In genomic region chr3:175127075-175127662, GRCh38 we compare ENCODE assay signal across 29 cellular contexts.
"Had no signal": no experiment of that assay in that cellular context is flagged by ENCODE, and none has a peak within 500 bp of the region (broad histone marks: within the 10 kb centered on the region; RNA-seq: fewer than 3 reads in every experiment).

No MANE protein-coding gene starts in this region.

- H3K36me3 ChIP-seq: ascending aorta, cardiac muscle cell, colonic mucosa, SJCRH30 had no signal

- H3K27ac ChIP-seq: ascending aorta, cardiac muscle cell, colonic mucosa, PC-9, RWPE1, SJCRH30, SK-N-MC had no signal

- H3K27me3 ChIP-seq: ascending aorta, cardiac muscle cell, colonic mucosa, SJCRH30 had no signal

- H2AFZ ChIP-seq: PC-9 had no signal

- H3K9me3 ChIP-seq: colonic mucosa had no signal

- DNase-seq: activated CD4-positive, alpha-beta T cell treated with anti-CD3 and anti-CD28 coated beads, Interleukin-2, amount 10 ng/mL, durations not matched to agents 24 days and 14 days; activated CD4-positive, alpha-beta T cell treated with anti-CD3 and anti-CD28 coated beads, Interleukin-2, amount 50 U/mL, for 4 hours; activated CD8-positive, alpha-beta T cell treated with anti-CD3 and anti-CD28 coated beads for 36 hours; activated effector memory CD4-positive, alpha-beta T cell treated with anti-CD3 and anti-CD28 coated beads, Interleukin-2, amount 50 U/mL, for 16 hours; activated naive CD4-positive, alpha-beta T cell; activated naive CD4-positive, alpha-beta T cell treated with anti-CD3 and anti-CD28 coated beads, Interleukin-2, amount 50 U/mL, for 16 hours; activated naive CD8-positive, alpha-beta T cell treated with anti-CD3 and anti-CD28 coated beads for 36 hours; activated T-cell treated with anti-CD3 and anti-CD28 coated beads, Interleukin-2, amount 50 U/mL, for 1 hour; activated T-cell treated with anti-CD3 and anti-CD28 coated beads, Interleukin-2, amount 50 U/mL, for 72 hours; amygdala; colonic mucosa; dermis blood vessel endothelial cell; MM.1S; MV-4-11; NCI-H1092; NCI-H1694 treated with DMSO at 0.1 percent for 48 hours; NCI-H2029; NCI-H510A; NCI-H526; NK-92 treated with Interleukin-12 subunit alpha and Interleukin-12 subunit beta, amount 100 ng/mL, for 24 hours; PC-9; SHP77; SJCRH30; T1000 had no signal

- ATAC-seq: activated CD8-positive, alpha-beta T cell treated with anti-CD3 and anti-CD28 coated beads for 36 hours; activated T-cell treated with anti-CD3 and anti-CD28 coated beads, Interleukin-2, amount 50 U/mL, for 72 hours; activated T-helper 17 cell treated with anti-CD3 and anti-CD28 coated beads, Interleukin-2, amount 50 U/mL, for 72 hours had no signal

- H3K4me1 ChIP-seq: ascending aorta, colonic mucosa, SJCRH30 had no signal

- H3K4me3 ChIP-seq: ascending aorta, cardiac muscle cell, colonic mucosa, PC-9, SJCRH30, SK-N-MC had no signal

- H3K4me2 ChIP-seq: PC-9 had no signal
